In the genomic region with DNA sequence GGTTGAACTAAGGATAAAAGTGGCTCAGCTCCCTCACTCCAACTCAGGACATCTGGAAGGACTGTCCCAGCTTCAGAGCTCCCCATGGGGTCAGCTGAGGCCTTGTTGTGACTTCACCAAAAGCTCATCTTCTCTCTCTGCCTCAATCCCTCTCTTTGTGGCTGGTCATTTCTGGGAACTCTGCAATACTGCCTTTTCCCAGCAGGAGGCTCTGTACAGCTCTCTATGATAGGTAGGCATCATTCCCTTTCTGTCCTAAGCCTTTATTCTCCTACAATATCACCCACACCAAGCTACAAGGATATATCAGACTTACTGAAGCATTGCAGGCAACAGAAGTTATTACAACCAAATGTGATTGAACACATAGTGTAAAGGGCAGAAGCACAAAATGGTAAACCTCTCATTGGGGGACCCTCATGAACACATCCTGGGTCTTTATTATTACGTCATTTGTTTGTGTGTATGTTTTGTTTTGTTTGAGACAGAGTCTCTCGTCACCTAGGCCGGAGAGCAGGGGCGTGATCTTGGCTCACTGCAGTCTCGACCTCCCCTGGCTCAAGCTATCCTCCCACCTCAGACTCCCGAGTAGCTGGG, we compare ENCODE assay signal across 8 cellular contexts. TPM values are rescaled to one million over a fixed set of nuclear protein-coding genes. Genes with fewer than 3 reads are reported as not detected.
DNase-seq lines count a peak whose midpoint lies in the region; ATAC-seq and TF ChIP-seq lines count a peak whose summit lies in the region.

No MANE protein-coding gene starts in this region.

- no peaks in the 10 kb centered on the region for H3K36me3 Mint-ChIP-seq in activated CD4-positive, alpha-beta T cell treated with anti-CD3 and anti-CD28 coated beads for 36 hours (ENCODE audit: low read depth)
- H3K36me3 Mint-ChIP-seq in activated CD4-positive, alpha-beta T cell treated with anti-CD3 and anti-CD28 coated beads, Interleukin-2, amount 10 ng/mL, durations not matched to agents 7 days and 5 days (ENCODE audit: low read depth): no peaks in the 10 kb centered on the region
- no peaks in the 10 kb centered on the region for H3K36me3 Mint-ChIP-seq in type B pancreatic cell

- no peak overlapping the region for H3K4me3 Mint-ChIP-seq in activated CD4-positive, alpha-beta T cell treated with anti-CD3 and anti-CD28 coated beads for 36 hours
- no peak overlapping the region for H3K4me3 Mint-ChIP-seq in activated CD4-positive, alpha-beta T cell treated with anti-CD3 and anti-CD28 coated beads, Interleukin-2, amount 10 ng/mL, durations not matched to agents 7 days and 5 days
- H3K4me3 Mint-ChIP-seq in type B pancreatic cell: no peak overlapping the region

- H3K9me3 Mint-ChIP-seq in activated CD4-positive, alpha-beta T cell treated with anti-CD3 and anti-CD28 coated beads for 36 hours (ENCODE audit: low read depth): no peaks in the 10 kb centered on the region
- H3K9me3 Mint-ChIP-seq in activated CD4-positive, alpha-beta T cell treated with anti-CD3 and anti-CD28 coated beads, Interleukin-2, amount 10 ng/mL, durations not matched to agents 7 days and 5 days: no peaks in the 10 kb centered on the region
- no peaks in the 10 kb centered on the region for H3K9me3 Mint-ChIP-seq in type B pancreatic cell

- H3K27me3 Mint-ChIP-seq in activated CD4-positive, alpha-beta T cell treated with anti-CD3 and anti-CD28 coated beads for 36 hours: peaks cover 2% of the 10 kb centered on the region
- no peaks in the 10 kb centered on the region for H3K27me3 Mint-ChIP-seq in activated CD4-positive, alpha-beta T cell treated with anti-CD3 and anti-CD28 coated beads, Interleukin-2, amount 10 ng/mL, durations not matched to agents 7 days and 5 days
- H3K27me3 Mint-ChIP-seq in type B pancreatic cell: no peaks in the 10 kb centered on the region

- peak; percentile 74 for TF ChIP-seq CTCF in fibroblast of mammary gland (conservative IDR thresholded peaks at IDR 0.05; ENCODE audit: control insufficient read depth, insufficient read depth, low read depth, low read length)
- peak; percentile 64 for TF ChIP-seq CTCF in type B pancreatic cell (conservative IDR thresholded peaks at IDR 0.05)

- H3K27ac Mint-ChIP-seq in activated CD4-positive, alpha-beta T cell treated with anti-CD3 and anti-CD28 coated beads for 36 hours: no peak overlapping the region
- H3K27ac Mint-ChIP-seq in activated CD4-positive, alpha-beta T cell treated with anti-CD3 and anti-CD28 coated beads, Interleukin-2, amount 10 ng/mL, durations not matched to agents 7 days and 5 days: no peak overlapping the region
- no peak overlapping the region for H3K27ac Mint-ChIP-seq in type B pancreatic cell

- no peaks in the 10 kb centered on the region for H3K4me1 Mint-ChIP-seq in activated CD4-positive, alpha-beta T cell treated with anti-CD3 and anti-CD28 coated beads for 36 hours
- H3K4me1 Mint-ChIP-seq in activated CD4-positive, alpha-beta T cell treated with anti-CD3 and anti-CD28 coated beads, Interleukin-2, amount 10 ng/mL, durations not matched to agents 7 days and 5 days: no peaks in the 10 kb centered on the region
- H3K4me1 Mint-ChIP-seq in type B pancreatic cell (ENCODE audit: unreplicated experiment): no peaks in the 10 kb centered on the region

- intact Hi-C loops in activated CD4-positive, alpha-beta T cell treated with anti-CD3 and anti-CD28 coated beads for 36 hours (cut with DNase I, micrococcal nuclease): loop anchor here in 1 of 2 experiments (2.0 kb wide), 1 partner anchor 280 kb away; no protein-coding TSS in a partner anchor

- ATAC-seq in activated CD4-positive, alpha-beta T cell treated with anti-CD3 and anti-CD28 coated beads for 36 hours: no peak
- peak; percentile 78 for ATAC-seq in GM21723 (IDR thresholded peaks at IDR 0.05; ENCODE audit: unreplicated experiment)

- CTCF ChIA-PET in activated CD4-positive, alpha-beta T cell treated with anti-CD3 and anti-CD28 coated beads for 36 hours (lab: Charles Lee): interaction anchor here (1.1 to 2.0 kb wide), 7 partner anchors 9 to 479 kb away, joined by 3 to 7 read pairs (median 5); no protein-coding TSS in a partner anchor
- CTCF ChIA-PET in activated CD4-positive, alpha-beta T cell treated with anti-CD3 and anti-CD28 coated beads, Interleukin-2, amount 10 ng/mL, durations not matched to agents 7 days and 5 days (lab: Charles Lee): interaction anchor here (1.4 kb wide), 1 partner anchor 22 kb away, joined by 3 read pairs; no protein-coding TSS in a partner anchor

- peak; percentile 39 for DNase-seq in activated CD4-positive, alpha-beta T cell treated with anti-CD3 and anti-CD28 coated beads for 36 hours
- no peak for DNase-seq in activated CD4-positive, alpha-beta T cell treated with anti-CD3 and anti-CD28 coated beads, Interleukin-2, amount 10 ng/mL, durations not matched to agents 7 days and 5 days
- DNase-seq in NCI-H460 (ENCODE audit: extremely low read depth, low read depth) (peak; percentile 13), fibroblast of mammary gland (ENCODE audit: low read depth) (peak; percentile 32), type B pancreatic cell (ENCODE audit: extremely low spot score, unreplicated experiment) (no peak), C1 segment of cervical spinal cord (lab: John Stamatoyannopoulos, UW) (no peak), GOT3 (lab: John Stamatoyannopoulos, UW) (no peak)

- POLR2A ChIA-PET in activated CD4-positive, alpha-beta T cell treated with anti-CD3 and anti-CD28 coated beads for 36 hours (lab: Charles Lee): no interaction called here
- POLR2A ChIA-PET in activated CD4-positive, alpha-beta T cell treated with anti-CD3 and anti-CD28 coated beads, Interleukin-2, amount 10 ng/mL, durations not matched to agents 7 days and 5 days (lab: Charles Lee): no interaction called here

- no peak overlapping the region for H3K4me3 ChIP-seq in fibroblast of mammary gland (ENCODE audit: control insufficient read depth, low read depth, low read length)

RNA-seq across cellular contexts. Expression of gene PRPS1L1, which starts 36.7 kb away (rescaled TPM):
- not detected for total RNA-seq in activated CD4-positive, alpha-beta T cell treated with anti-CD3 and anti-CD28 coated beads for 36 hours
- not detected for total RNA-seq in activated CD4-positive, alpha-beta T cell treated with anti-CD3 and anti-CD28 coated beads, Interleukin-2, amount 10 ng/mL, durations not matched to agents 7 days and 5 days
- not detected in 2 replicates for total RNA-seq in NCI-H460 (2014; rRNA removed; shearing (Covaris generic))
- not detected in 2 replicates for polyA plus RNA-seq in NCI-H460 (2014; cell fraction: nucleus; rRNA removed)
- not detected in 2 replicates for total RNA-seq in type B pancreatic cell (ENCODE audit: low replicate concordance)

Comparison
In these comparisons a context has a peak if more than half of its experiments do, and no peak if none do; other contexts are left out.
1. DNase-seq: peak in activated CD4-positive, alpha-beta T cell treated with anti-CD3 and anti-CD28 coated beads for 36 hours (single experiment), NCI-H460 (single experiment) and fibroblast of mammary gland (single experiment); none in activated CD4-positive, alpha-beta T cell treated with anti-CD3 and anti-CD28 coated beads, Interleukin-2, amount 10 ng/mL, durations not matched to agents 7 days and 5 days (single experiment), type B pancreatic cell (single experiment), C1 segment of cervical spinal cord (0 of 14) and GOT3 (single experiment).